ENCODE assay signal across 1 cellular context in genomic region chr3:128076465-128076782, GRCh38.
TF ChIP-seq lines count a peak whose summit lies in the region.

No MANE protein-coding gene starts in this region.

TF ChIP-seq in H1, 55 proteins besides CTCF, POLR2A, EP300 and RAD21 (continued from another document):
- TF ChIP-seq CHD1 (IDR thresholded peaks at IDR 0.05; ENCODE audit: low read depth, low read length) = no peak
- TF ChIP-seq FOSL1 (IDR thresholded peaks at IDR 0.05; ENCODE audit: insufficient read depth, low read depth, low read length) = no peak
- no peak for TF ChIP-seq TCF12 (IDR thresholded peaks at IDR 0.05; ENCODE audit: low read depth, low read length)
